ENCODE assay signal across 1 cellular context in the genomic region with DNA sequence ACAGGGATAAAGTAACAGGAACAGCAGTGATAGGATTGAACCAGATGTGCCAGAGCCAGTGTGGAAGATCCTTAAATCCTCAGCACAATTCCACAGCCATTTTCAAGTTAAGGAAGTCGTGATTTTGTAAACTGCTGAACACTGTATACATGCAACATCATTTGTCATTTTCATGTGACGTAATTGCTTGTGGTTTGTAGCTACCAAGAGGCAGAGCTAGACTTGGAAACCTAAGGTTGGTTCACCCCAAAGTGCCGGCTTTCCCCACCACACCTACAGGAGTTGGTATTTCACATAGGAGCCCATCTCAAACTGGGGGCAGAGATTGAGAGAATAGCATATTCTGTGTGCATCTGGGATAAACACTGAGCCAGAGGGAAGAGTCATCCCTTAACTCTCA.
TF ChIP-seq lines count a peak whose summit lies in the region.

No MANE protein-coding gene starts in this region.

TF ChIP-seq in IMR-90, 13 proteins besides CTCF, POLR2A, EP300 and RAD21:
- no peak for TF ChIP-seq NFE2L2 (IDR thresholded peaks at IDR 0.05; ENCODE audit: low read depth, low read length)
- TF ChIP-seq, protein P1, sequence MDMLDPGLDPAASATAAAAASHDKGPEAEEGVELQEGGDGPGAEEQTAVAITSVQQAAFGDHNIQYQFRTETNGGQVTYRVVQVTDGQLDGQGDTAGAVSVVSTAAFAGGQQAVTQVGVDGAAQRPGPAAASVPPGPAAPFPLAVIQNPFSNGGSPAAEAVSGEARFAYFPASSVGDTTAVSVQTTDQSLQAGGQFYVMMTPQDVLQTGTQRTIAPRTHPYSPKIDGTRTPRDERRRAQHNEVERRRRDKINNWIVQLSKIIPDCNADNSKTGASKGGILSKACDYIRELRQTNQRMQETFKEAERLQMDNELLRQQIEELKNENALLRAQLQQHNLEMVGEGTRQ (IDR thresholded peaks at IDR 0.05; ENCODE audit: low read depth, low read length), result no peak
